In genomic region chr2:65802298-65802942, GRCh38 we compare ENCODE assay signal across 31 cellular contexts.
"Had no signal": no experiment of that assay in that cellular context is flagged by ENCODE, and none has a peak within 500 bp of the region (broad histone marks: within the 10 kb centered on the region; RNA-seq: fewer than 3 reads in every experiment).

No MANE protein-coding gene starts in this region.

- H3K4me1 Mint-ChIP-seq: activated B cell treated with CpG ODN at 0.5 μM for 24 hours; activated naive CD4-positive, alpha-beta T cell treated with anti-CD3 and anti-CD28 coated beads, Interleukin-2, amount 10 ng/mL, durations not matched to agents 7 days and 5 days; activated naive CD8-positive, alpha-beta T cell treated with anti-CD3 and anti-CD28 coated beads, Interleukin-2, amount 50 U/mL, for 24 hours had no signal

- DNase-seq: activated B cell treated with CpG ODN at 0.5 μM for 24 hours; activated CD4-positive, alpha-beta memory T cell treated with anti-CD3 and anti-CD28 coated beads for 36 hours; activated CD4-positive, alpha-beta T cell treated with anti-CD3 and anti-CD28 coated beads for 4 hours; activated CD4-positive, alpha-beta T cell treated with anti-CD3 and anti-CD28 coated beads, Interleukin-2, amount 50 U/mL, for 1 hour; activated CD4-positive, CD25-positive, alpha-beta regulatory T cell treated with anti-CD3 and anti-CD28 coated beads, Interleukin-2, amount 50 U/mL, for 72 hours; activated CD8-positive, alpha-beta memory T cell treated with anti-CD3 and anti-CD28 coated beads, Interleukin-2, amount 50 U/mL, for 4 hours; activated effector memory CD4-positive, alpha-beta T cell treated with Interleukin-2 at 50 U/mL for 16 hours; activated naive CD4-positive, alpha-beta T cell treated with anti-CD3 and anti-CD28 coated beads, Interleukin-2, amount 10 ng/mL, durations not matched to agents 7 days and 5 days; activated naive CD8-positive, alpha-beta T cell treated with anti-CD3 and anti-CD28 coated beads, Interleukin-2, amount 50 U/mL, for 24 hours; activated T-cell treated with anti-CD3 and anti-CD28 coated beads for 4 hours; activated T-cell treated with anti-CD3 and anti-CD28 coated beads, Interleukin-2, amount 50 U/mL, for 48 hours; anterior cingulate cortex; caudate nucleus; cerebellar nuclear complex; Kasumi-1; MG63; NCI-H1048; NCI-H1436 treated with DMSO at 0.1 percent for 48 hours; NCI-H1694 treated with DMSO at 0.1 percent for 48 hours; NCI-H2029; NCI-H2107; NCI-H2171; NCI-H510A treated with DMSO at 0.1 percent for 48 hours; NCI-H526 treated with DMSO at 0.1 percent for 48 hours; NCI-H774; PC-3; Peyer's patch; RPMI8226; T1000 had no signal

- H3K36me3 Mint-ChIP-seq: activated CD4-positive, alpha-beta memory T cell treated with anti-CD3 and anti-CD28 coated beads for 36 hours; activated naive CD4-positive, alpha-beta T cell treated with anti-CD3 and anti-CD28 coated beads, Interleukin-2, amount 10 ng/mL, durations not matched to agents 7 days and 5 days; activated naive CD8-positive, alpha-beta T cell; brain had no signal

- H3K27me3 Mint-ChIP-seq: activated CD4-positive, alpha-beta memory T cell treated with anti-CD3 and anti-CD28 coated beads for 36 hours; activated naive CD4-positive, alpha-beta T cell treated with anti-CD3 and anti-CD28 coated beads, Interleukin-2, amount 10 ng/mL, durations not matched to agents 7 days and 5 days had no signal

- H3K4me3 Mint-ChIP-seq: activated B cell treated with CpG ODN at 0.5 μM for 24 hours; activated CD4-positive, alpha-beta memory T cell treated with anti-CD3 and anti-CD28 coated beads for 36 hours; activated naive CD4-positive, alpha-beta T cell treated with anti-CD3 and anti-CD28 coated beads, Interleukin-2, amount 10 ng/mL, durations not matched to agents 7 days and 5 days; activated naive CD8-positive, alpha-beta T cell; activated naive CD8-positive, alpha-beta T cell treated with anti-CD3 and anti-CD28 coated beads, Interleukin-2, amount 50 U/mL, for 24 hours; brain had no signal

- H3K9me3 Mint-ChIP-seq: activated naive CD4-positive, alpha-beta T cell treated with anti-CD3 and anti-CD28 coated beads, Interleukin-2, amount 10 ng/mL, durations not matched to agents 7 days and 5 days had no signal

- H3K27ac Mint-ChIP-seq: activated B cell treated with CpG ODN at 0.5 μM for 24 hours; activated CD4-positive, alpha-beta memory T cell treated with anti-CD3 and anti-CD28 coated beads for 36 hours; activated naive CD4-positive, alpha-beta T cell treated with anti-CD3 and anti-CD28 coated beads, Interleukin-2, amount 10 ng/mL, durations not matched to agents 7 days and 5 days; activated naive CD8-positive, alpha-beta T cell; activated naive CD8-positive, alpha-beta T cell treated with anti-CD3 and anti-CD28 coated beads, Interleukin-2, amount 50 U/mL, for 24 hours; brain had no signal
